In the genomic region with DNA sequence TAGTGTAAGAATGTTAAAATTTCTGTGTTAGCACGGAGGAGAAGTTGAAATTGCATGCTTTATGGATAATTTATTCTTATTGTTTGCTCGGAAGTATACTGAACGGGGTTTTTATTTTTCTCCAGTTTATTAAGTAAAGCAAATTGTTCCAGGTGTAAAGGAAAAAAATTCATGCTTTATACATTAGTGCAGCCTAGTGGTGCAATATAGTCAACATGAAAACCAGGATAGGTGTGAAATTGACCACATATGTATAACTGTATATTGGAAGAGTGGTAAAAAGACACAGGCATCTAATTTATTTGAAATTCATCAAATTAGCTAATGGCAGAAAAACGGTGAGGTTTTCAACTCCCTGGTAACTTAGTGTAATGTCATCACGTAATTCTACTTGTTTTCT, we compare ENCODE assay signal across 18 cellular contexts. TPM values are rescaled to one million over a fixed set of nuclear protein-coding genes. Genes with fewer than 3 reads are reported as not detected.
"Had no signal": no experiment of that assay in that cellular context is flagged by ENCODE, and none has a peak within 500 bp of the region (broad histone marks: within the 10 kb centered on the region; RNA-seq: fewer than 3 reads in every experiment).

No MANE protein-coding gene starts in this region.

- ATAC-seq: activated CD4-positive, CD25-positive, alpha-beta regulatory T cell treated with anti-CD3 and anti-CD28 coated beads, Interleukin-2, amount 50 U/mL, for 24 hours; activated naive CD4-positive, alpha-beta T cell treated with anti-CD3 and anti-CD28 coated beads, Interleukin-2, amount 50 U/mL, for 72 hours; left cardiac atrium; lower lobe of right lung; naive thymus-derived CD8-positive, alpha-beta T cell; right cardiac atrium had no signal

- DNase-seq: activated T-cell treated with anti-CD3 and anti-CD28 coated beads, Interleukin-2, amount 50 U/mL, for 1 hour; amygdala; cerebellar nuclear complex; dermis blood vessel endothelial cell; endodermal cell; glutamatergic neuron; immature natural killer cell; left cardiac atrium; lower lobe of right lung; naive thymus-derived CD8-positive, alpha-beta T cell; occipital lobe; right cardiac atrium; small intestine had no signal

- H3K36me3 ChIP-seq: esophagus muscularis mucosa, lower lobe of right lung had no signal

- H3K9me3 ChIP-seq: esophagus muscularis mucosa, lower lobe of right lung had no signal

- H3K4me1 ChIP-seq: esophagus muscularis mucosa, lower lobe of right lung had no signal

- H3K4me3 ChIP-seq: esophagus muscularis mucosa, lower lobe of right lung had no signal

- H3K27ac ChIP-seq: esophagus muscularis mucosa, lower lobe of right lung had no signal

RNA-seq across cellular contexts. Expression of gene BRS3, which starts 1.0 kb away (rescaled TPM):
- total RNA-seq: activated naive CD4-positive, alpha-beta T cell treated with anti-CD3 and anti-CD28 coated beads, Interleukin-2, amount 50 U/mL, for 72 hours; dermis blood vessel endothelial cell; endodermal cell; esophagus muscularis mucosa; fibroblast of villous mesenchyme; left cardiac atrium; lower lobe of right lung; mononuclear cell; naive thymus-derived CD8-positive, alpha-beta T cell; occipital lobe; right cardiac atrium had no signal
- polyA plus RNA-seq: immature natural killer cell; naive thymus-derived CD8-positive, alpha-beta T cell; right cardiac atrium; small intestine had no signal

RNA-seq across cellular contexts. Expression of gene VGLL1, which starts 43.3 kb away (rescaled TPM):
- total RNA-seq: activated naive CD4-positive, alpha-beta T cell treated with anti-CD3 and anti-CD28 coated beads, Interleukin-2, amount 50 U/mL, for 72 hours; dermis blood vessel endothelial cell; endodermal cell; esophagus muscularis mucosa; fibroblast of villous mesenchyme; left cardiac atrium; lower lobe of right lung; mononuclear cell; naive thymus-derived CD8-positive, alpha-beta T cell; occipital lobe; right cardiac atrium had no signal
- polyA plus RNA-seq: immature natural killer cell; naive thymus-derived CD8-positive, alpha-beta T cell; right cardiac atrium; small intestine had no signal
